In the genomic region with DNA sequence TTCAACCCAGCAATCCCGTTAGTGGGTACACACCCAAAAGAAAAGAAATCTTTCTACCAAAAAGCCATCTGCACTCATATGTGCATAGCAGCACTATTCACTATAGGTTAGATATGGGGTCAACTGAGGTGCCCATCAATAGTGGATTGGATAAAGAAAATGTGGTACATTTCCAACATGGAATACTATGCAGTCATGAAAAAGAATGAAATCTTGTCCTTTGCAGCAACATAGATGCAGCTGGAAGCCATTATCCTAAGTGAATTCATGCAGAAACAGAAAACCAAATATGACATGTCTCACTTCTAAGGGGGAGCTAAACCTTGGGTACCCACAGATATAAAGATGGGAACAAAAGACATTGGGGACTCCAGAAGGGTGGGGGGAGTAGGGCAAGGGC, we compare ENCODE assay signal across 28 cellular contexts.
"Had no signal": no experiment of that assay in that cellular context is flagged by ENCODE, and none has a peak within 500 bp of the region (broad histone marks: within the 10 kb centered on the region; RNA-seq: fewer than 3 reads in every experiment).

No MANE protein-coding gene starts in this region.

- ATAC-seq: stimulated activated effector memory CD8-positive, alpha-beta T cell treated with anti-CD3 and anti-CD28 coated beads, Interleukin-12 subunit alpha, Interleukin-12 subunit beta, amount 100 ng/mL, for 72 hours; stimulated activated memory B cell treated with anti-CD40 and anti-IgM and Interleukin-4, amounts not matched to agents 10 μg/mL and 1 μg/mL and 100 μg/mL, for 72 hours; stimulated activated naive B cell treated with anti-CD40 and anti-IgM and Interleukin-4, amounts not matched to agents 10 μg/mL and 1 μg/mL and 100 μg/mL, for 72 hours; stimulated activated naive CD8-positive, alpha-beta T cell treated with anti-CD3 and anti-CD28 coated beads, Interleukin-15, amount 100 ng/mL, for 72 hours; stimulated activated naive CD8-positive, alpha-beta T cell treated with anti-CD3 and anti-CD28 coated beads, Interleukin-15, Interleukin-2, amounts not matched to agents 100 U/mL and 50 U/mL, for 24 hours; upper lobe of right lung had no signal

- DNase-seq: stimulated activated CD4-positive, alpha-beta T cell treated with anti-CD3 and anti-CD28 coated beads, Interleukin-2, amount 100 ng/mL, for 48 hours; stimulated activated CD4-positive, alpha-beta T cell treated with anti-CD3 and anti-CD28 coated beads, Interleukin-4, amount 100 ng/mL, for 1 hour; stimulated activated CD4-positive, alpha-beta T cell treated with anti-CD3 and anti-CD28 coated beads, Interleukin-4, amount 100 ng/mL, for 24 hours; stimulated activated CD4-positive, alpha-beta T cell treated with anti-CD3 and anti-CD28 coated beads, Interleukin-4, amount 100 ng/mL, for 4 hours; stimulated activated CD8-positive, alpha-beta memory T cell treated with anti-CD3 and anti-CD28 coated beads, Interleukin-4, amount 100 ng/mL, for 48 hours; stimulated activated naive B cell treated with anti-CD40 and anti-IgM and Interleukin-4, amounts not matched to agents 10 μg/mL and 1 μg/mL and 100 μg/mL, for 72 hours; stimulated activated naive CD4-positive, alpha-beta T cell; stimulated activated naive CD4-positive, alpha-beta T cell treated with Interleukin-2 at 50 U/mL for 16 hours; stimulated activated naive CD8-positive, alpha-beta T cell treated with anti-CD3 and anti-CD28 coated beads, Interleukin-15, amount 100 ng/mL, for 72 hours; stimulated activated naive CD8-positive, alpha-beta T cell treated with anti-CD3 and anti-CD28 coated beads, Interleukin-15, Interleukin-2, amounts not matched to agents 100 U/mL and 50 U/mL, for 24 hours; stomach; substantia nigra; testis; thyroid gland; tibial artery; transverse colon; trophoblast cell; upper lobe of left lung; upper lobe of right lung; uterus had no signal

- H3K27me3 ChIP-seq: testis, thyroid gland, vagina had no signal

- H3K9me3 Mint-ChIP-seq: stimulated activated effector memory CD8-positive, alpha-beta T cell treated with anti-CD3 and anti-CD28 coated beads, Interleukin-12 subunit alpha, Interleukin-12 subunit beta, amount 100 ng/mL, for 72 hours; stimulated activated memory B cell treated with anti-CD40 and anti-IgM and Interleukin-4, amounts not matched to agents 10 μg/mL and 1 μg/mL and 100 μg/mL, for 72 hours; stimulated activated naive B cell treated with anti-CD40 and anti-IgM and Interleukin-4, amounts not matched to agents 10 μg/mL and 1 μg/mL and 100 μg/mL, for 72 hours; stimulated activated naive CD8-positive, alpha-beta T cell treated with anti-CD3 and anti-CD28 coated beads, Interleukin-15, amount 100 ng/mL, for 72 hours; stimulated activated naive CD8-positive, alpha-beta T cell treated with anti-CD3 and anti-CD28 coated beads, Interleukin-15, Interleukin-2, amounts not matched to agents 100 ng/mL and 50 ng/mL, for 24 hours had no signal

- H3K36me3 Mint-ChIP-seq: stimulated activated effector memory CD8-positive, alpha-beta T cell treated with anti-CD3 and anti-CD28 coated beads, Interleukin-12 subunit alpha, Interleukin-12 subunit beta, amount 100 ng/mL, for 72 hours; stimulated activated memory B cell treated with anti-CD40 and anti-IgM and Interleukin-4, amounts not matched to agents 10 μg/mL and 1 μg/mL and 100 μg/mL, for 72 hours; stimulated activated naive B cell treated with anti-CD40 and anti-IgM and Interleukin-4, amounts not matched to agents 10 μg/mL and 1 μg/mL and 100 μg/mL, for 72 hours had no signal

- H3K4me3 ChIP-seq: stomach, suprapubic skin, testis, thoracic aorta, thyroid gland, tibial artery, tibial nerve, transverse colon, upper lobe of left lung, upper lobe of right lung, uterus, vagina had no signal

- H3K27ac Mint-ChIP-seq: stimulated activated effector memory CD8-positive, alpha-beta T cell treated with anti-CD3 and anti-CD28 coated beads, Interleukin-12 subunit alpha, Interleukin-12 subunit beta, amount 100 ng/mL, for 72 hours; stimulated activated memory B cell treated with anti-CD40 and anti-IgM and Interleukin-4, amounts not matched to agents 10 μg/mL and 1 μg/mL and 100 μg/mL, for 72 hours; stimulated activated naive B cell treated with anti-CD40 and anti-IgM and Interleukin-4, amounts not matched to agents 10 μg/mL and 1 μg/mL and 100 μg/mL, for 72 hours; stimulated activated naive CD8-positive, alpha-beta T cell treated with anti-CD3 and anti-CD28 coated beads, Interleukin-15, amount 100 ng/mL, for 72 hours; stimulated activated naive CD8-positive, alpha-beta T cell treated with anti-CD3 and anti-CD28 coated beads, Interleukin-15, Interleukin-2, amounts not matched to agents 100 ng/mL and 50 ng/mL, for 24 hours had no signal

- FAIRE-seq: urothelium cell line had no signal

- H3K4me3 Mint-ChIP-seq: stimulated activated effector memory CD8-positive, alpha-beta T cell treated with anti-CD3 and anti-CD28 coated beads, Interleukin-12 subunit alpha, Interleukin-12 subunit beta, amount 100 ng/mL, for 72 hours; stimulated activated memory B cell treated with anti-CD40 and anti-IgM and Interleukin-4, amounts not matched to agents 10 μg/mL and 1 μg/mL and 100 μg/mL, for 72 hours; stimulated activated naive B cell treated with anti-CD40 and anti-IgM and Interleukin-4, amounts not matched to agents 10 μg/mL and 1 μg/mL and 100 μg/mL, for 72 hours; stimulated activated naive CD8-positive, alpha-beta T cell treated with anti-CD3 and anti-CD28 coated beads, Interleukin-15, amount 100 ng/mL, for 72 hours; stimulated activated naive CD8-positive, alpha-beta T cell treated with anti-CD3 and anti-CD28 coated beads, Interleukin-15, Interleukin-2, amounts not matched to agents 100 ng/mL and 50 ng/mL, for 24 hours had no signal

- H3K36me3 ChIP-seq: stomach, suprapubic skin, thoracic aorta, thyroid gland, tibial artery, tibial nerve, transverse colon, upper lobe of left lung, upper lobe of right lung, uterus, vagina had no signal

- H3K9me3 ChIP-seq: stomach, suprapubic skin, testis, thoracic aorta, thyroid gland, transverse colon, upper lobe of left lung, upper lobe of right lung, vagina had no signal

- H3K27ac ChIP-seq: stomach, suprapubic skin, testis, thoracic aorta, thyroid gland, tibial artery, tibial nerve, transverse colon, upper lobe of left lung, upper lobe of right lung, uterus, vagina had no signal
